Comparison of ENCODE assay signal across 20 cellular contexts in the genomic region with DNA sequence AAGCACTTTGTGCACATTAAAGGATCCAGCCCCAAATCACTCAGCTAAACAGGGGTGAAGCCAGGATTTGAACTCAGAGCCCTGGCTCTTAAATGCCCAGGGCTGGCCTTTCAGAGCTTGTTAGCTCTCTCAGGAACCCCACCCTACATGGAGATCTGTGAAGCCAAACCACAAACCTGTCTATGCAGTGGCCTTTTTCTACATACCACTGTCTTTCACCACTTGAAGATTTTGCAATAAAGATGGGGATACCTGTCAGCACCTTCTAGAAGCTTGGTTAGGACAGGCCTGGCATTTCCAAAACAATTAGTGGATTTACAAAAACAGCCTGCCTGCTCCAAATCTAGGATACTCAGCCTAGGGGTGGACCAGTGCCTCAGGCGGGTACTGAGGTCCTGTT.
DNase-seq lines count a peak whose midpoint lies in the region; ATAC-seq and TF ChIP-seq lines count a peak whose summit lies in the region.
"Had no signal": no experiment of that assay in that cellular context is flagged by ENCODE, and none has a peak within 500 bp of the region (broad histone marks: within the 10 kb centered on the region; RNA-seq: fewer than 3 reads in every experiment).

No MANE protein-coding gene starts in this region.

- H3K27ac Mint-ChIP-seq in neural progenitor cell: peak overlapping the region; percentile 15
- H3K27ac Mint-ChIP-seq: B cell; CD8-positive, alpha-beta T cell; GM23338; IgD-negative memory B cell had no signal

- no peaks in the 10 kb centered on the region for H3K4me1 ChIP-seq in neural progenitor cell

- H3F3A ChIP-seq in neural progenitor cell (ENCODE audit: low read depth): no peaks in the 10 kb centered on the region

- H3K79me2 ChIP-seq in neural progenitor cell (ENCODE audit: low read depth): no peaks in the 10 kb centered on the region

- H3K4me1 Mint-ChIP-seq in neural progenitor cell: peaks cover 57% of the 10 kb centered on the region
- H3K4me1 Mint-ChIP-seq: B cell, GM23338, IgD-negative memory B cell had no signal

- H3K27ac ChIP-seq in RWPE1 (peak overlapping the region; percentile 70), neural progenitor cell (no peak overlapping the region)
- H3K27ac ChIP-seq: BLaER1 treated with 17β-estradiol and CSF1 and Interleukin-3, amounts not matched to agents 10 nM and 100 nM had no signal

- H3K27me3 ChIP-seq in neural progenitor cell: no peaks in the 10 kb centered on the region
- H3K27me3 ChIP-seq: BLaER1 treated with 17β-estradiol and CSF1 and Interleukin-3, amounts not matched to agents 10 nM and 100 nM had no signal

- CTCF ChIA-PET in RWPE1 (lab: Yijun Ruan, JAX): interaction anchor here (0.6 to 0.7 kb wide), 2 partner anchors 16 to 565 kb away, joined by 3 to 7 read pairs; no protein-coding TSS in a partner anchor

- TF ChIP-seq CTCF in RWPE1 (conservative IDR thresholded peaks at IDR 0.05; ENCODE audit: low read depth) (no peak), neural progenitor cell (IDR thresholded peaks at IDR 0.05) (no peak)

- H3K4me3 Mint-ChIP-seq in neural progenitor cell: no peak overlapping the region
- H3K4me3 Mint-ChIP-seq: B cell; CD8-positive, alpha-beta T cell; GM23338; IgD-negative memory B cell had no signal

- no peak for ATAC-seq in HG02623 (IDR thresholded peaks at IDR 0.05; ENCODE audit: unreplicated experiment)
- ATAC-seq: CD8-positive, alpha-beta T cell; GM12878; GM23338; HepG2 had no signal

- DNase-seq in RWPE1 (ENCODE audit: low spot score) (no peak), amniotic epithelial cell (ENCODE audit: low read depth) (peak; percentile 27), ecto neural progenitor cell (ENCODE audit: low spot score) (peak; percentile 20), neural progenitor cell (ENCODE audit: low spot score) (no peak), NCI-H510A treated with DMSO at 0.1 percent for 48 hours (lab: John Stamatoyannopoulos, UW) (no peak)
- no peak for DNase-seq in activated CD8-positive, alpha-beta memory T cell treated with anti-CD3 and anti-CD28 coated beads, Interleukin-2, amount 50 U/mL, for 48 hours
- DNase-seq: Calu3; CD8-positive, alpha-beta T cell; DMS 273 treated with DMSO at 0.1 percent for 48 hours; DMS53; DND-41; EL; HCEC 1CT had no signal

- H3K9me3 Mint-ChIP-seq in neural progenitor cell: no peaks in the 10 kb centered on the region
- H3K9me3 Mint-ChIP-seq: CD8-positive, alpha-beta T cell; GM23338; IgD-negative memory B cell had no signal

- H3K9me3 ChIP-seq in neural progenitor cell (ENCODE audit: low read depth): no peaks in the 10 kb centered on the region
- H3K9me3 ChIP-seq: BLaER1 treated with 17β-estradiol and CSF1 and Interleukin-3, amounts not matched to agents 10 nM and 100 nM had no signal

- H3K27me3 Mint-ChIP-seq in neural progenitor cell (ENCODE audit: insufficient read depth, low read depth): peaks cover 3% of the 10 kb centered on the region
- H3K27me3 Mint-ChIP-seq: IgD-negative memory B cell had no signal

- no peak overlapping the region for H3K9ac ChIP-seq in neural progenitor cell
- H3K9ac ChIP-seq: BLaER1 treated with 17β-estradiol and CSF1 and Interleukin-3, amounts not matched to agents 10 nM and 100 nM had no signal

- H3K4me3 ChIP-seq in neural progenitor cell: no peak overlapping the region
- H3K4me3 ChIP-seq: BLaER1 treated with 17β-estradiol and CSF1 and Interleukin-3, amounts not matched to agents 10 nM and 100 nM; GM12878; GM23338 had no signal

- no peaks in the 10 kb centered on the region for H3K36me3 ChIP-seq in neural progenitor cell
- H3K36me3 ChIP-seq: BLaER1 treated with 17β-estradiol and CSF1 and Interleukin-3, amounts not matched to agents 10 nM and 100 nM had no signal

- peaks cover 6% of the 10 kb centered on the region for H3K36me3 Mint-ChIP-seq in neural progenitor cell
- H3K36me3 Mint-ChIP-seq: CD8-positive, alpha-beta T cell had no signal

- H4K20me1 ChIP-seq in neural progenitor cell (ENCODE audit: low read depth): no peaks in the 10 kb centered on the region
- H4K20me1 ChIP-seq: BLaER1 treated with 17β-estradiol and CSF1 and Interleukin-3, amounts not matched to agents 10 nM and 100 nM had no signal

- H2AFZ ChIP-seq in neural progenitor cell (replicated peaks): no peak overlapping the region
- H2AFZ ChIP-seq: GM23338 had no signal

- POLR2A ChIA-PET in RWPE1 (lab: Yijun Ruan, JAX; ENCODE audit: low non-redundant PET): no interaction called here

- H3K4me2 ChIP-seq in neural progenitor cell: no peak overlapping the region
- H3K4me2 ChIP-seq: BLaER1 treated with 17β-estradiol and CSF1 and Interleukin-3, amounts not matched to agents 10 nM and 100 nM; GM23338 had no signal

Comparison
In these comparisons a context has a peak if more than half of its experiments do, and no peak if none do; other contexts are left out.
1. DNase-seq: peak in amniotic epithelial cell (single experiment) and ecto neural progenitor cell (single experiment); none in RWPE1 (single experiment), neural progenitor cell (single experiment), NCI-H510A treated with DMSO at 0.1 percent for 48 hours (single experiment) and activated CD8-positive, alpha-beta memory T cell treated with anti-CD3 and anti-CD28 coated beads, Interleukin-2, amount 50 U/mL, for 48 hours (single experiment).